16 cellular contexts compared by ENCODE assay signal in the genomic region with DNA sequence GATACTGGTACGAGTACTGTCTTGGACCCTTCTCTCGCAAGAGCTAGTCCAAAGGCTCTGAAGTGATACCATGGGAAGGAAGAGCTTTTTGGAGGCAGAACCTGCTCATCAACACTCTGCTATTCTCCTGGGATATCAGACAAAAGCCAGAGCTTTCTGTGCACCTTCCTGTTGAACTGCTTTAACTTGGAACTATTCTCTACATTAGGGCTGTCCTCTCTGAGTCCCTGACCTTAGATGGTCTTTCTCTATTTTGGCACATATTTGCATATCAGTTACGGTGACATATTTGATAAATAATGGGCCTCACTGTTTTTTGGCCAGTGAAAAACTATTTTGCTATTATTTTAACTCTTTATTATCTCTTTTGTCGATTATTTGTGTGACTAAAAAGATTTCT.
"Had no signal": no experiment of that assay in that cellular context is flagged by ENCODE, and none has a peak within 500 bp of the region (broad histone marks: within the 10 kb centered on the region; RNA-seq: fewer than 3 reads in every experiment).

No MANE protein-coding gene starts in this region.

- H3K4me1 ChIP-seq: uterus had no signal

- H3K4me3 Mint-ChIP-seq: dendritic cell treated with granulocyte-macrophage colony-stimulating factor and Interleukin-4, amounts not matched to agents 40 ng/mL and 50 ng/mL, for 4 days; natural killer cell treated with Interleukin-12 subunit alpha and Interleukin-12 subunit beta and Interleukin-15 and Interleukin-18, amount 100 ng/mL, for 72 hours; neural progenitor cell had no signal

- H3K27ac ChIP-seq: esophagus squamous epithelium, neural progenitor cell, ovary, right atrium auricular region, suprapubic skin, tibial artery, upper lobe of left lung, uterus had no signal

- H3K27ac Mint-ChIP-seq: dendritic cell treated with granulocyte-macrophage colony-stimulating factor and Interleukin-4, amounts not matched to agents 40 ng/mL and 50 ng/mL, for 4 days; natural killer cell treated with Interleukin-12 subunit alpha and Interleukin-12 subunit beta and Interleukin-15 and Interleukin-18, amount 100 ng/mL, for 72 hours; neural progenitor cell had no signal

- H3K27me3 ChIP-seq: esophagus squamous epithelium, neural progenitor cell, ovary, right atrium auricular region, suprapubic skin, tibial artery, upper lobe of left lung, uterus had no signal

- H3K9me3 ChIP-seq: esophagus squamous epithelium, ovary, right atrium auricular region, suprapubic skin, tibial artery, upper lobe of left lung, uterus had no signal

- H3K9ac ChIP-seq: neural progenitor cell had no signal

- H3K4me2 ChIP-seq: neural progenitor cell, smooth muscle cell had no signal

- DNase-seq: esophagus squamous epithelium; foreskin fibroblast; left colon; mammary epithelial cell; ovary; stimulated activated CD4-positive, alpha-beta T cell treated with anti-CD3 and anti-CD28 coated beads, Interleukin-2, amount 100 ng/mL, for 48 hours; stimulated activated naive CD8-positive, alpha-beta T cell treated with anti-CD3 and anti-CD28 coated beads, Interleukin-15, Interleukin-2, amounts not matched to agents 100 U/mL and 50 U/mL, for 24 hours; tibial artery; upper lobe of left lung; uterus had no signal

- ATAC-seq: left colon; natural killer cell treated with Interleukin-12 subunit alpha and Interleukin-12 subunit beta and Interleukin-15 and Interleukin-18, amount 100 ng/mL, for 72 hours; stimulated activated naive CD8-positive, alpha-beta T cell treated with anti-CD3 and anti-CD28 coated beads, Interleukin-15, Interleukin-2, amounts not matched to agents 100 U/mL and 50 U/mL, for 24 hours had no signal

- H2AFZ ChIP-seq: neural progenitor cell had no signal

- H3K36me3 Mint-ChIP-seq: natural killer cell treated with Interleukin-12 subunit alpha and Interleukin-12 subunit beta and Interleukin-15 and Interleukin-18, amount 100 ng/mL, for 72 hours; neural progenitor cell had no signal

- H3K9me3 Mint-ChIP-seq: dendritic cell treated with granulocyte-macrophage colony-stimulating factor and Interleukin-4, amounts not matched to agents 40 ng/mL and 50 ng/mL, for 4 days; natural killer cell treated with Interleukin-12 subunit alpha and Interleukin-12 subunit beta and Interleukin-15 and Interleukin-18, amount 100 ng/mL, for 72 hours; neural progenitor cell had no signal

- H3K36me3 ChIP-seq: esophagus squamous epithelium, neural progenitor cell, ovary, right atrium auricular region, suprapubic skin, tibial artery, upper lobe of left lung, uterus had no signal

- H3K27me3 Mint-ChIP-seq: dendritic cell treated with granulocyte-macrophage colony-stimulating factor and Interleukin-4, amounts not matched to agents 40 ng/mL and 50 ng/mL, for 4 days; natural killer cell treated with Interleukin-12 subunit alpha and Interleukin-12 subunit beta and Interleukin-15 and Interleukin-18, amount 100 ng/mL, for 72 hours had no signal

- H3K4me3 ChIP-seq: esophagus squamous epithelium, neural progenitor cell, ovary, right atrium auricular region, smooth muscle cell, suprapubic skin, tibial artery, upper lobe of left lung, uterus had no signal
